In genomic region chr4:18980516-18981233, GRCh38 we compare ENCODE assay signal across 1 cellular context.
A peak's percentile ranks its signal among the peaks of the same experiment; 100 is the strongest.
TF ChIP-seq lines count a peak whose summit lies in the region.

No MANE protein-coding gene starts in this region.

TF ChIP-seq in GM12878, 131 proteins besides CTCF, POLR2A, EP300 and RAD21 (continued from another document):
- TF ChIP-seq ATF2 (IDR thresholded peaks at IDR 0.05; ENCODE audit: low read length) (0 out of 2 replicates have a peak, but pooled peaks have one; percentile 25), NFYA (IDR thresholded peaks at IDR 0.05; ENCODE audit: borderline replicate concordance, low read depth, low read length) (no peak), EGR1 (IDR thresholded peaks at IDR 0.05; ENCODE audit: borderline replicate concordance in 1 of 2, low read depth in 2 of 2, low read length in 2 of 2) (0 out of 3 replicates have a peak, but pooled peaks of 1 of the 2 experiments have one; percentile 35), MLLT1 (IDR thresholded peaks at IDR 0.05) (no peak), CHD4 (IDR thresholded peaks at IDR 0.05) (no peak), STAT3 (IDR thresholded peaks at IDR 0.05; ENCODE audit: low read depth, low read length) (no peak), CEBPB (IDR thresholded peaks at IDR 0.05; ENCODE audit: borderline replicate concordance in 1 of 2, low read depth in 2 of 2, low read length in 2 of 2) (no peak), STAT1 (conservative IDR thresholded peaks at IDR 0.05) (no peak), TCF12 (IDR thresholded peaks at IDR 0.05; ENCODE audit: low read depth, low read length) (0 out of 2 replicates have a peak, but pooled peaks have one; percentile 30), RUNX3 (IDR thresholded peaks at IDR 0.05; ENCODE audit: low read length) (peak; percentile 52), ESRRA (IDR thresholded peaks at IDR 0.05; ENCODE audit: low read length) (no peak), SRF (IDR thresholded peaks at IDR 0.05; ENCODE audit: low read depth in 2 of 2, low read length in 2 of 2) (no peak), IKZF1 (conservative IDR thresholded peaks at IDR 0.05) (peak; percentile 25; the same call in 1 of the 2 replicates), IRF4 (IDR thresholded peaks at IDR 0.05; ENCODE audit: low read depth, low read length) (peak; percentile 74), PAX5 (IDR thresholded peaks at IDR 0.05; ENCODE audit: borderline replicate concordance, low read depth, low read length) (no peak), HDAC2 (IDR thresholded peaks at IDR 0.05) (no peak), BRCA1 (IDR thresholded peaks at IDR 0.05; ENCODE audit: low read depth, low read length) (no peak), ETV6 (conservative IDR thresholded peaks at IDR 0.05 in 1 of 2, IDR thresholded peaks at IDR 0.05 in 1 of 2; ENCODE audit: borderline replicate concordance in 1 of 2, low read depth in 1 of 2) (peak in 1 of 2 experiments; percentile 86; a peak in 2 of 4 replicates), RFX5 (IDR thresholded peaks at IDR 0.05; ENCODE audit: low read depth, low read length) (no peak), FOXM1 (IDR thresholded peaks at IDR 0.05; ENCODE audit: low read depth, low read length) (no peak), HDAC6 (IDR thresholded peaks at IDR 0.05; ENCODE audit: unreplicated experiment) (no peak)
- TF ChIP-seq, protein P1, sequence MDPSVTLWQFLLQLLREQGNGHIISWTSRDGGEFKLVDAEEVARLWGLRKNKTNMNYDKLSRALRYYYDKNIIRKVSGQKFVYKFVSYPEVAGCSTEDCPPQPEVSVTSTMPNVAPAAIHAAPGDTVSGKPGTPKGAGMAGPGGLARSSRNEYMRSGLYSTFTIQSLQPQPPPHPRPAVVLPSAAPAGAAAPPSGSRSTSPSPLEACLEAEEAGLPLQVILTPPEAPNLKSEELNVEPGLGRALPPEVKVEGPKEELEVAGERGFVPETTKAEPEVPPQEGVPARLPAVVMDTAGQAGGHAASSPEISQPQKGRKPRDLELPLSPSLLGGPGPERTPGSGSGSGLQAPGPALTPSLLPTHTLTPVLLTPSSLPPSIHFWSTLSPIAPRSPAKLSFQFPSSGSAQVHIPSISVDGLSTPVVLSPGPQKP (IDR thresholded peaks at IDR 0.05; ENCODE audit: low read depth, low read length), result no peak
- TF ChIP-seq, protein P2, sequence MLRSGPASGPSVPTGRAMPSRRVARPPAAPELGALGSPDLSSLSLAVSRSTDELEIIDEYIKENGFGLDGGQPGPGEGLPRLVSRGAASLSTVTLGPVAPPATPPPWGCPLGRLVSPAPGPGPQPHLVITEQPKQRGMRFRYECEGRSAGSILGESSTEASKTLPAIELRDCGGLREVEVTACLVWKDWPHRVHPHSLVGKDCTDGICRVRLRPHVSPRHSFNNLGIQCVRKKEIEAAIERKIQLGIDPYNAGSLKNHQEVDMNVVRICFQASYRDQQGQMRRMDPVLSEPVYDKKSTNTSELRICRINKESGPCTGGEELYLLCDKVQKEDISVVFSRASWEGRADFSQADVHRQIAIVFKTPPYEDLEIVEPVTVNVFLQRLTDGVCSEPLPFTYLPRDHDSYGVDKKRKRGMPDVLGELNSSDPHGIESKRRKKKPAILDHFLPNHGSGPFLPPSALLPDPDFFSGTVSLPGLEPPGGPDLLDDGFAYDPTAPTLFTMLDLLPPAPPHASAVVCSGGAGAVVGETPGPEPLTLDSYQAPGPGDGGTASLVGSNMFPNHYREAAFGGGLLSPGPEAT (IDR thresholded peaks at IDR 0.05; ENCODE audit: low read depth), result no peak
- TF ChIP-seq, protein P3, sequence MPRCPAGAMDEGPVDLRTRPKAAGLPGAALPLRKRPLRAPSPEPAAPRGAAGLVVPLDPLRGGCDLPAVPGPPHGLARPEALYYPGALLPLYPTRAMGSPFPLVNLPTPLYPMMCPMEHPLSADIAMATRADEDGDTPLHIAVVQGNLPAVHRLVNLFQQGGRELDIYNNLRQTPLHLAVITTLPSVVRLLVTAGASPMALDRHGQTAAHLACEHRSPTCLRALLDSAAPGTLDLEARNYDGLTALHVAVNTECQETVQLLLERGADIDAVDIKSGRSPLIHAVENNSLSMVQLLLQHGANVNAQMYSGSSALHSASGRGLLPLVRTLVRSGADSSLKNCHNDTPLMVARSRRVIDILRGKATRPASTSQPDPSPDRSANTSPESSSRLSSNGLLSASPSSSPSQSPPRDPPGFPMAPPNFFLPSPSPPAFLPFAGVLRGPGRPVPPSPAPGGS (IDR thresholded peaks at IDR 0.05; ENCODE audit: borderline replicate concordance, insufficient read depth, low read depth, low read length, poor library complexity, severe bottlenecking), result no peak
